ENCODE assay signal across 10 cellular contexts in genomic region chr5:177601577-177602457, GRCh38. TPM values are rescaled to one million over a fixed set of nuclear protein-coding genes. Genes with fewer than 3 reads are reported as not detected.
DNase-seq lines count a peak whose midpoint lies in the region; ATAC-seq and TF ChIP-seq lines count a peak whose summit lies in the region.
"Had no signal": no experiment of that assay in that cellular context is flagged by ENCODE, and none has a peak within 500 bp of the region (broad histone marks: within the 10 kb centered on the region; RNA-seq: fewer than 3 reads in every experiment).

No MANE protein-coding gene starts in this region.

- H3K9me2 ChIP-seq in hepatocyte (replicated peaks; ENCODE audit: insufficient read depth), result no peaks in the 10 kb centered on the region

- H3K4me1 Mint-ChIP-seq in MCF 10A (ENCODE audit: insufficient read depth, unreplicated experiment) (peaks cover 35% of the 10 kb centered on the region), WTC11 (peaks cover 19% of the 10 kb centered on the region)

- H3K4me1 ChIP-seq in breast epithelium (peaks cover 0 to 4% of the 10 kb centered on the region in 2 donors), hepatocyte (ENCODE audit: insufficient read depth) (peaks cover 9% of the 10 kb centered on the region), upper lobe of right lung (peaks cover 6% of the 10 kb centered on the region), smooth muscle cell (ENCODE audit: low read depth) (peaks cover 4% of the 10 kb centered on the region), lower lobe of right lung (peaks cover 10% of the 10 kb centered on the region)

- TF ChIP-seq POLR2A in breast epithelium (IDR thresholded peaks at IDR 0.05), result no peak

- H3K9me3 Mint-ChIP-seq in MCF 10A (ENCODE audit: unreplicated experiment), result no peaks in the 10 kb centered on the region
- no peaks in the 10 kb centered on the region for H3K9me3 Mint-ChIP-seq in WTC11

- CTCF ChIA-PET in MCF 10A (lab: Yijun Ruan, JAX) (interaction anchor here (0.6 to 1.6 kb wide), 7 partner anchors 9 to 197 kb away, joined by 3 to 4 read pairs (median 3); no protein-coding TSS in a partner anchor), WTC11 (lab: Charles Lee) (interaction anchor here (0.6 to 1.4 kb wide), 2 partner anchors 71 to 100 kb away, joined by 3 read pairs; no protein-coding TSS in a partner anchor)

- 92% methylated on average over 11 of the region's 13 CpGs for WGBS in hepatocyte (ENCODE audit: low lambda C conversion rate, missing lambda C conversion rate)
- 97% methylated on average over 13 of the region's 13 CpGs for WGBS in smooth muscle cell (ENCODE audit: low lambda C conversion rate)

- H3K27ac Mint-ChIP-seq in MCF 10A (ENCODE audit: low read depth, unreplicated experiment), result peak overlapping the region; percentile 93
- no peak overlapping the region for H3K27ac Mint-ChIP-seq in WTC11

- peaks cover 8% of the 10 kb centered on the region for H3F3A ChIP-seq in smooth muscle cell (ENCODE audit: low read depth)

- H3K4me3 ChIP-seq in breast epithelium, result peak overlapping the region in 1 of 3 donors; percentile 8
- H3K4me3 ChIP-seq in hepatocyte, result no peak overlapping the region
- H3K4me3 ChIP-seq in upper lobe of right lung, result no peak overlapping the region
- no peak overlapping the region for H3K4me3 ChIP-seq in smooth muscle cell
- no peak overlapping the region for H3K4me3 ChIP-seq in lower lobe of right lung

- no peaks in the 10 kb centered on the region for H3K27me3 Mint-ChIP-seq in MCF 10A (ENCODE audit: insufficient read depth, unreplicated experiment)
- peaks cover 21% of the 10 kb centered on the region for H3K27me3 Mint-ChIP-seq in WTC11 (ENCODE audit: low read depth)

- H3K36me3 Mint-ChIP-seq in MCF 10A (ENCODE audit: insufficient read depth, unreplicated experiment) (peaks cover 21% of the 10 kb centered on the region), WTC11 (peaks cover 2% of the 10 kb centered on the region; the same call in 1 of the 2 replicates)

- POLR2A ChIA-PET in MCF 10A (lab: Yijun Ruan, JAX), result interaction anchor here (0.7 to 4.3 kb wide), 7 partner anchors 9 to 250 kb away, joined by 3 to 29 read pairs (median 4); no protein-coding TSS in a partner anchor
- POLR2A ChIA-PET in WTC11 (lab: Charles Lee), result no interaction called here

- H3K36me3 ChIP-seq in breast epithelium (no peaks in the 10 kb centered on the region), hepatocyte (replicated peaks; ENCODE audit: insufficient read depth, low read depth) (no peaks in the 10 kb centered on the region), upper lobe of right lung (peaks cover 1% of the 10 kb centered on the region), smooth muscle cell (ENCODE audit: low read depth) (no peaks in the 10 kb centered on the region), lower lobe of right lung (peaks cover 4% of the 10 kb centered on the region)
- H3K36me3 ChIP-seq: ovary had no signal

- H3K4me2 ChIP-seq in hepatocyte (peak overlapping the region; percentile 100), smooth muscle cell (no peak overlapping the region)

- ATAC-seq in WTC11 (no peak), upper lobe of right lung (no peak), lower lobe of right lung (no peak)

- H3K9ac ChIP-seq in smooth muscle cell (ENCODE audit: low read depth), result no peak overlapping the region

- H3K27ac ChIP-seq in breast epithelium (no peak overlapping the region), hepatocyte (no peak overlapping the region), upper lobe of right lung (no peak overlapping the region), smooth muscle cell (ENCODE audit: low read depth) (no peak overlapping the region), lower lobe of right lung (no peak overlapping the region)
- H3K27ac ChIP-seq: ovary had no signal

- peak overlapping the region; percentile 85 for H3K4me3 Mint-ChIP-seq in MCF 10A (ENCODE audit: unreplicated experiment)
- H3K4me3 Mint-ChIP-seq in WTC11, result peak overlapping the region; percentile 97

- intact Hi-C loops in MCF 10A (cut with micrococcal nuclease) (loop anchor here (2.0 to 10.0 kb wide), 2 partner anchors 41 to 563 kb away; no protein-coding TSS in a partner anchor), breast epithelium (cut with DNase I; ENCODE audit: low total_unique reads) (no loop called here), upper lobe of right lung (cut with DNase I) (no loop called here), lower lobe of right lung (cut with DNase I) (no loop called here)

- no peak overlapping the region for H2AFZ ChIP-seq in hepatocyte
- no peak overlapping the region for H2AFZ ChIP-seq in smooth muscle cell (ENCODE audit: low read depth)

- peaks cover 21% of the 10 kb centered on the region for H3K79me2 ChIP-seq in hepatocyte
- peaks cover 11% of the 10 kb centered on the region for H3K79me2 ChIP-seq in smooth muscle cell (ENCODE audit: low read depth)

- DNase-seq in MCF 10A (ENCODE audit: unreplicated experiment) (no peak), breast epithelium (ENCODE audit: low spot score in 2 of 2) (no peak), WTC11 (ENCODE audit: low spot score) (no peak), hepatocyte (ENCODE audit: low spot score) (no peak), upper lobe of right lung (peak; percentile 46), smooth muscle cell (lab: John Stamatoyannopoulos, UW; ENCODE audit: unreplicated experiment) (no peak), lower lobe of right lung (no peak)
- no peak for DNase-seq in effector CD4-positive, alpha-beta T cell
- DNase-seq: NCI-H2029 treated with DMSO at 0.1 percent for 48 hours, ovary had no signal

- no TSS peak for BruUV-seq in MCF 10A (replicated peaks; lab: Mats Ljungman, UMichigan)

- H3K9me3 ChIP-seq in breast epithelium, result no peaks in the 10 kb centered on the region
- no peaks in the 10 kb centered on the region for H3K9me3 ChIP-seq in hepatocyte (ENCODE audit: low read depth)
- no peaks in the 10 kb centered on the region for H3K9me3 ChIP-seq in upper lobe of right lung
- no peaks in the 10 kb centered on the region for H3K9me3 ChIP-seq in smooth muscle cell (replicated peaks; ENCODE audit: low read depth)
- no peaks in the 10 kb centered on the region for H3K9me3 ChIP-seq in lower lobe of right lung
- H3K9me3 ChIP-seq: ovary had no signal

- TF ChIP-seq CTCF in MCF 10A (IDR thresholded peaks at IDR 0.05; ENCODE audit: unreplicated experiment) (no peak), breast epithelium (IDR thresholded peaks at IDR 0.05) (no peak), WTC11 (IDR thresholded peaks at IDR 0.05) (no peak), hepatocyte (IDR thresholded peaks at IDR 0.05; ENCODE audit: poor library complexity) (no peak), upper lobe of right lung (IDR thresholded peaks at IDR 0.05) (no peak), smooth muscle cell (IDR thresholded peaks at IDR 0.05; ENCODE audit: borderline replicate concordance, insufficient read depth, poor library complexity, severe bottlenecking) (no peak), lower lobe of right lung (IDR thresholded peaks at IDR 0.05) (no peak)

- H4K20me1 ChIP-seq in hepatocyte (ENCODE audit: insufficient read depth, poor library complexity, severe bottlenecking), result no peaks in the 10 kb centered on the region
- peaks cover 7% of the 10 kb centered on the region for H4K20me1 ChIP-seq in smooth muscle cell (ENCODE audit: low read depth)

- H3K27me3 ChIP-seq in breast epithelium, result no peaks in the 10 kb centered on the region
- H3K27me3 ChIP-seq in hepatocyte, result no peaks in the 10 kb centered on the region
- no peaks in the 10 kb centered on the region for H3K27me3 ChIP-seq in upper lobe of right lung
- no peaks in the 10 kb centered on the region for H3K27me3 ChIP-seq in smooth muscle cell (ENCODE audit: low read depth)
- H3K27me3 ChIP-seq in lower lobe of right lung (ENCODE audit: low read depth), result no peaks in the 10 kb centered on the region
- H3K27me3 ChIP-seq: ovary had no signal

TF ChIP-seq in WTC11, 78 proteins besides CTCF, POLR2A, EP300 and RAD21 (continues in another document):
- TF ChIP-seq JAZF1 (CRISPR knock-in tag; IDR thresholded peaks at IDR 0.05) (no peak), USF1 (CRISPR knock-in tag; IDR thresholded peaks at IDR 0.05) (no peak), NR3C1 (CRISPR knock-in tag; conservative IDR thresholded peaks at IDR 0.05; ENCODE audit: low read depth) (no peak)

RNA-seq across cellular contexts. Expression of gene B4GALT7, which starts 1.9 kb away (rescaled TPM):
- 37.9 and 38.8 TPM in 2 replicates for total RNA-seq in MCF 10A (2022)
- total RNA-seq in breast epithelium, result 10 to 100 TPM; 21.4 to 27.5 (median 22.6) TPM
- total RNA-seq in WTC11 (2021), result 20.3 to 22.5 TPM (median 21.7 TPM) in 3 replicates
- total RNA-seq in hepatocyte, result 28.5 and 29.2 TPM in 2 replicates
- 60.7 and 67.6 TPM in 2 replicates for polyA plus RNA-seq in hepatocyte
- total RNA-seq in upper lobe of right lung, result 23.2 TPM
- total RNA-seq in smooth muscle cell, result 34.6 and 41.5 TPM in 2 replicates
- 55.8 and 72.8 TPM in 2 replicates for polyA plus RNA-seq in smooth muscle cell
- 22.4 TPM for total RNA-seq in lower lobe of right lung

RNA-seq across cellular contexts. Expression of gene TMED9, which starts 9.8 kb away (rescaled TPM):
- total RNA-seq in MCF 10A (2022) (301 and 365 TPM in 2 replicates), breast epithelium (100 to 1,000 TPM in 1 of 3 donors, 10 to 100 TPM in 2; 75.4 to 109 (median 95.1) TPM), WTC11 (2021) (164 to 172 TPM (median 170 TPM) in 3 replicates), hepatocyte (171 and 187 TPM in 2 replicates), upper lobe of right lung (133 TPM), smooth muscle cell (211 and 224 TPM in 2 replicates), lower lobe of right lung (132 TPM)
- polyA plus RNA-seq in hepatocyte (512 and 519 TPM in 2 replicates), smooth muscle cell (611 and 662 TPM in 2 replicates)

RNA-seq across cellular contexts. Expression of gene FAM193B, which starts 47.5 kb away (rescaled TPM):
- total RNA-seq in MCF 10A (2022), result 73.5 and 80.4 TPM in 2 replicates
- 10 to 100 TPM; 35.4 to 81.5 (median 77.0) TPM for total RNA-seq in breast epithelium
- 95.1 to 101 TPM (median 95.6 TPM) in 3 replicates for total RNA-seq in WTC11 (2021)
- 31.4 and 67.6 TPM in 2 replicates for total RNA-seq in hepatocyte
- polyA plus RNA-seq in hepatocyte, result 76.1 and 136 TPM in 2 replicates
- total RNA-seq in upper lobe of right lung, result 76.3 TPM
- total RNA-seq in smooth muscle cell, result 28.3 and 36.5 TPM in 2 replicates
- polyA plus RNA-seq in smooth muscle cell, result 42.8 and 58.2 TPM in 2 replicates
- total RNA-seq in lower lobe of right lung, result 89.1 TPM
